In the genomic region with DNA sequence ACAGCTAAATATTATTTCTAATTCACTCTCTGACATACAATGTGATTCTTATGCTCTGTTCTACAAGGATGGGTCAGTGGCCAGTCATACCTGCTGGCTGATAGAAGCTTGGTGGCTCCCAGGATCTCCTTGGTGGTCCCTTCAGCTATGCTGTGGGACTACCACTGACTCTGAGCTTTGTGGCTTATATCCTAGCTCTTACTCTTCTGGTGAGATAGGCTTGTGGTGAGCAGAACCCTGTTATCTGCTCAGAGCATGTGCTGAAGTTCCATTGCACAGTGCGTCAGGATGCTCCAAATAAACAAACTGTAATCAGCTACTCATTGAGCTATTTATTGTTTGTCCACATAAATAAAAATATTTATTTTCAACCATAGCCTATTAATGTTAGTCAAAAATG, we compare ENCODE assay signal across 1 cellular context.
TF ChIP-seq lines count a peak whose summit lies in the region.

No MANE protein-coding gene starts in this region.

TF ChIP-seq in K562, 482 proteins besides CTCF, POLR2A, EP300 and RAD21 (continued from another document and continues in another):
- TF ChIP-seq, protein P1, sequence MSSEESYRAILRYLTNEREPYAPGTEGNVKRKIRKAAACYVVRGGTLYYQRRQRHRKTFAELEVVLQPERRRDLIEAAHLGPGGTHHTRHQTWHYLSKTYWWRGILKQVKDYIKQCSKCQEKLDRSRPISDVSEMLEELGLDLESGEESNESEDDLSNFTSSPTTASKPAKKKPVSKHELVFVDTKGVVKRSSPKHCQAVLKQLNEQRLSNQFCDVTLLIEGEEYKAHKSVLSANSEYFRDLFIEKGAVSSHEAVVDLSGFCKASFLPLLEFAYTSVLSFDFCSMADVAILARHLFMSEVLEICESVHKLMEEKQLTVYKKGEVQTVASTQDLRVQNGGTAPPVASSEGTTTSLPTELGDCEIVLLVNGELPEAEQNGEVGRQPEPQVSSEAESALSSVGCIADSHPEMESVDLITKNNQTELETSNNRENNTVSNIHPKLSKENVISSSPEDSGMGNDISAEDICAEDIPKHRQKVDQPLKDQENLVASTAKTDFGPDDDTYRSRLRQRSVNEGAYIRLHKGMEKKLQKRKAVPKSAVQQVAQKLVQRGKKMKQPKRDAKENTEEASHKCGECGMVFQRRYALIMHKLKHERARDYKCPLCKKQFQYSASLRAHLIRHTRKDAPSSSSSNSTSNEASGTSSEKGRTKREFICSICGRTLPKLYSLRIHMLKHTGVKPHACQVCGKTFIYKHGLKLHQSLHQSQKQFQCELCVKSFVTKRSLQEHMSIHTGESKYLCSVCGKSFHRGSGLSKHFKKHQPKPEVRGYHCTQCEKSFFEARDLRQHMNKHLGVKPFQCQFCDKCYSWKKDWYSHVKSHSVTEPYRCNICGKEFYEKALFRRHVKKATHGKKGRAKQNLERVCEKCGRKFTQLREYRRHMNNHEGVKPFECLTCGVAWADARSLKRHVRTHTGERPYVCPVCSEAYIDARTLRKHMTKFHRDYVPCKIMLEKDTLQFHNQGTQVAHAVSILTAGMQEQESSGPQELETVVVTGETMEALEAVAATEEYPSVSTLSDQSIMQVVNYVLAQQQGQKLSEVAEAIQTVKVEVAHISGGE (CRISPR knock-in tag; IDR thresholded peaks at IDR 0.05): 0 out of 6 replicates have a peak, but pooled peaks of 1 of the 3 experiments have one; percentile 29
- peak; percentile 80 for TF ChIP-seq MTA2 (IDR thresholded peaks at IDR 0.05; ENCODE audit: low read depth)
- TF ChIP-seq ZNF766 (CRISPR knock-in tag; conservative IDR thresholded peaks at IDR 0.05): no peak
- TF ChIP-seq MYNN (IDR thresholded peaks at IDR 0.05): 0 out of 2 replicates have a peak, but pooled peaks have one; percentile 16
- TF ChIP-seq MYNN (CRISPR knock-in tag; IDR thresholded peaks at IDR 0.05): no peak
- no peak for TF ChIP-seq ZNF23 (CRISPR knock-in tag; IDR thresholded peaks at IDR 0.05)
- TF ChIP-seq EWSR1 (IDR thresholded peaks at IDR 0.05; ENCODE audit: borderline replicate concordance, low read depth, partially characterized antibody): no peak
- TF ChIP-seq ASH1L (IDR thresholded peaks at IDR 0.05; ENCODE audit: borderline replicate concordance, low read depth, partially characterized antibody): no peak
- no peak for TF ChIP-seq TEAD2 (tag; IDR thresholded peaks at IDR 0.05)
- no peak for TF ChIP-seq HCFC1 (IDR thresholded peaks at IDR 0.05; ENCODE audit: low read depth, low read length)
- no peak for TF ChIP-seq BRD4 (IDR thresholded peaks at IDR 0.05)
- TF ChIP-seq LEF1 (IDR thresholded peaks at IDR 0.05): peak; percentile 36; the same call in 1 of the 2 replicates
- 0 out of 2 replicates have a peak, but pooled peaks have one; percentile 60 for TF ChIP-seq SMAD3 (CRISPR knock-in tag; conservative IDR thresholded peaks at IDR 0.05)
- no peak for TF ChIP-seq IRF2 (CRISPR knock-in tag; IDR thresholded peaks at IDR 0.05)
- TF ChIP-seq, protein P2, sequence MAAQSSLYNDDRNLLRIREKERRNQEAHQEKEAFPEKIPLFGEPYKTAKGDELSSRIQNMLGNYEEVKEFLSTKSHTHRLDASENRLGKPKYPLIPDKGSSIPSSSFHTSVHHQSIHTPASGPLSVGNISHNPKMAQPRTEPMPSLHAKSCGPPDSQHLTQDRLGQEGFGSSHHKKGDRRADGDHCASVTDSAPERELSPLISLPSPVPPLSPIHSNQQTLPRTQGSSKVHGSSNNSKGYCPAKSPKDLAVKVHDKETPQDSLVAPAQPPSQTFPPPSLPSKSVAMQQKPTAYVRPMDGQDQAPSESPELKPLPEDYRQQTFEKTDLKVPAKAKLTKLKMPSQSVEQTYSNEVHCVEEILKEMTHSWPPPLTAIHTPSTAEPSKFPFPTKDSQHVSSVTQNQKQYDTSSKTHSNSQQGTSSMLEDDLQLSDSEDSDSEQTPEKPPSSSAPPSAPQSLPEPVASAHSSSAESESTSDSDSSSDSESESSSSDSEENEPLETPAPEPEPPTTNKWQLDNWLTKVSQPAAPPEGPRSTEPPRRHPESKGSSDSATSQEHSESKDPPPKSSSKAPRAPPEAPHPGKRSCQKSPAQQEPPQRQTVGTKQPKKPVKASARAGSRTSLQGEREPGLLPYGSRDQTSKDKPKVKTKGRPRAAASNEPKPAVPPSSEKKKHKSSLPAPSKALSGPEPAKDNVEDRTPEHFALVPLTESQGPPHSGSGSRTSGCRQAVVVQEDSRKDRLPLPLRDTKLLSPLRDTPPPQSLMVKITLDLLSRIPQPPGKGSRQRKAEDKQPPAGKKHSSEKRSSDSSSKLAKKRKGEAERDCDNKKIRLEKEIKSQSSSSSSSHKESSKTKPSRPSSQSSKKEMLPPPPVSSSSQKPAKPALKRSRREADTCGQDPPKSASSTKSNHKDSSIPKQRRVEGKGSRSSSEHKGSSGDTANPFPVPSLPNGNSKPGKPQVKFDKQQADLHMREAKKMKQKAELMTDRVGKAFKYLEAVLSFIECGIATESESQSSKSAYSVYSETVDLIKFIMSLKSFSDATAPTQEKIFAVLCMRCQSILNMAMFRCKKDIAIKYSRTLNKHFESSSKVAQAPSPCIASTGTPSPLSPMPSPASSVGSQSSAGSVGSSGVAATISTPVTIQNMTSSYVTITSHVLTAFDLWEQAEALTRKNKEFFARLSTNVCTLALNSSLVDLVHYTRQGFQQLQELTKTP (IDR thresholded peaks at IDR 0.05; ENCODE audit: low read depth in 1 of 2, partially characterized antibody in 2 of 2): peak in 1 of 2 experiments; percentile 44
- TF ChIP-seq, protein P3, sequence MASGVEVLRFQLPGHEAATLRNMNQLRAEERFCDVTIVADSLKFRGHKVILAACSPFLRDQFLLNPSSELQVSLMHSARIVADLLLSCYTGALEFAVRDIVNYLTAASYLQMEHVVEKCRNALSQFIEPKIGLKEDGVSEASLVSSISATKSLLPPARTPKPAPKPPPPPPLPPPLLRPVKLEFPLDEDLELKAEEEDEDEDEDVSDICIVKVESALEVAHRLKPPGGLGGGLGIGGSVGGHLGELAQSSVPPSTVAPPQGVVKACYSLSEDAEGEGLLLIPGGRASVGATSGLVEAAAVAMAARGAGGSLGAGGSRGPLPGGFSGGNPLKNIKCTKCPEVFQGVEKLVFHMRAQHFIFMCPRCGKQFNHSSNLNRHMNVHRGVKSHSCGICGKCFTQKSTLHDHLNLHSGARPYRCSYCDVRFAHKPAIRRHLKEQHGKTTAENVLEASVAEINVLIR (CRISPR knock-in tag; IDR thresholded peaks at IDR 0.05): peak; percentile 57; the same call in 1 of the 2 replicates
- TF ChIP-seq PTRF (tag; IDR thresholded peaks at IDR 0.05): no peak
- TF ChIP-seq ZFP30 (CRISPR knock-in tag; IDR thresholded peaks at IDR 0.05; ENCODE audit: borderline replicate concordance): no peak
- no peak for TF ChIP-seq ESRRB (CRISPR knock-in tag; IDR thresholded peaks at IDR 0.05; ENCODE audit: borderline replicate concordance)
- no peak for TF ChIP-seq ADNP (tag; IDR thresholded peaks at IDR 0.05)
- TF ChIP-seq SMARCE1 (IDR thresholded peaks at IDR 0.05): peak; percentile 88
- TF ChIP-seq KDM1A (IDR thresholded peaks at IDR 0.05): peak; percentile 26 to 55; a peak in 2 of 4 replicates
- TF ChIP-seq RNF2 (IDR thresholded peaks at IDR 0.05): peak; percentile 41; the same call in 1 of the 2 replicates
- TF ChIP-seq, protein P4, sequence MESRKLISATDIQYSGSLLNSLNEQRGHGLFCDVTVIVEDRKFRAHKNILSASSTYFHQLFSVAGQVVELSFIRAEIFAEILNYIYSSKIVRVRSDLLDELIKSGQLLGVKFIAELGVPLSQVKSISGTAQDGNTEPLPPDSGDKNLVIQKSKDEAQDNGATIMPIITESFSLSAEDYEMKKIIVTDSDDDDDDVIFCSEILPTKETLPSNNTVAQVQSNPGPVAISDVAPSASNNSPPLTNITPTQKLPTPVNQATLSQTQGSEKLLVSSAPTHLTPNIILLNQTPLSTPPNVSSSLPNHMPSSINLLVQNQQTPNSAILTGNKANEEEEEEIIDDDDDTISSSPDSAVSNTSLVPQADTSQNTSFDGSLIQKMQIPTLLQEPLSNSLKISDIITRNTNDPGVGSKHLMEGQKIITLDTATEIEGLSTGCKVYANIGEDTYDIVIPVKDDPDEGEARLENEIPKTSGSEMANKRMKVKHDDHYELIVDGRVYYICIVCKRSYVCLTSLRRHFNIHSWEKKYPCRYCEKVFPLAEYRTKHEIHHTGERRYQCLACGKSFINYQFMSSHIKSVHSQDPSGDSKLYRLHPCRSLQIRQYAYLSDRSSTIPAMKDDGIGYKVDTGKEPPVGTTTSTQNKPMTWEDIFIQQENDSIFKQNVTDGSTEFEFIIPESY (CRISPR knock-in tag; IDR thresholded peaks at IDR 0.05): no peak
- no peak for TF ChIP-seq PTTG1 (tag; IDR thresholded peaks at IDR 0.05; ENCODE audit: low read depth)
- TF ChIP-seq BMI1 (IDR thresholded peaks at IDR 0.05; ENCODE audit: low read length): no peak
- peak; percentile 43 for TF ChIP-seq MEIS2 (IDR thresholded peaks at IDR 0.05; ENCODE audit: partially characterized antibody)
- peak; percentile 78 for TF ChIP-seq SOX6 (IDR thresholded peaks at IDR 0.05)
- TF ChIP-seq MAFK (IDR thresholded peaks at IDR 0.05; ENCODE audit: low read length): no peak
- peak; percentile 50; the same call in 1 of the 2 replicates for TF ChIP-seq JUND (IDR thresholded peaks at IDR 0.05; ENCODE audit: borderline replicate concordance, low read depth, low read length)
- TF ChIP-seq JUND (tag; IDR thresholded peaks at IDR 0.05; ENCODE audit: borderline replicate concordance, low read depth, low read length): peak; percentile 35; the same call in 1 of the 3 replicates
- TF ChIP-seq, protein P5, sequence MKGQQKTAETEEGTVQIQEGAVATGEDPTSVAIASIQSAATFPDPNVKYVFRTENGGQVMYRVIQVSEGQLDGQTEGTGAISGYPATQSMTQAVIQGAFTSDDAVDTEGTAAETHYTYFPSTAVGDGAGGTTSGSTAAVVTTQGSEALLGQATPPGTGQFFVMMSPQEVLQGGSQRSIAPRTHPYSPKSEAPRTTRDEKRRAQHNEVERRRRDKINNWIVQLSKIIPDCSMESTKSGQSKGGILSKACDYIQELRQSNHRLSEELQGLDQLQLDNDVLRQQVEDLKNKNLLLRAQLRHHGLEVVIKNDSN (CRISPR knock-in tag; IDR thresholded peaks at IDR 0.05): no peak
- TF ChIP-seq, protein P6, sequence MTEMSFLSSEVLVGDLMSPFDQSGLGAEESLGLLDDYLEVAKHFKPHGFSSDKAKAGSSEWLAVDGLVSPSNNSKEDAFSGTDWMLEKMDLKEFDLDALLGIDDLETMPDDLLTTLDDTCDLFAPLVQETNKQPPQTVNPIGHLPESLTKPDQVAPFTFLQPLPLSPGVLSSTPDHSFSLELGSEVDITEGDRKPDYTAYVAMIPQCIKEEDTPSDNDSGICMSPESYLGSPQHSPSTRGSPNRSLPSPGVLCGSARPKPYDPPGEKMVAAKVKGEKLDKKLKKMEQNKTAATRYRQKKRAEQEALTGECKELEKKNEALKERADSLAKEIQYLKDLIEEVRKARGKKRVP (CRISPR knock-in tag; IDR thresholded peaks at IDR 0.05): 0 out of 2 replicates have a peak, but pooled peaks have one; percentile 62
- TF ChIP-seq NR4A1 (CRISPR knock-in tag; IDR thresholded peaks at IDR 0.05): no peak
- TF ChIP-seq NR4A1 (tag; IDR thresholded peaks at IDR 0.05): no peak
- TF ChIP-seq, protein P7, sequence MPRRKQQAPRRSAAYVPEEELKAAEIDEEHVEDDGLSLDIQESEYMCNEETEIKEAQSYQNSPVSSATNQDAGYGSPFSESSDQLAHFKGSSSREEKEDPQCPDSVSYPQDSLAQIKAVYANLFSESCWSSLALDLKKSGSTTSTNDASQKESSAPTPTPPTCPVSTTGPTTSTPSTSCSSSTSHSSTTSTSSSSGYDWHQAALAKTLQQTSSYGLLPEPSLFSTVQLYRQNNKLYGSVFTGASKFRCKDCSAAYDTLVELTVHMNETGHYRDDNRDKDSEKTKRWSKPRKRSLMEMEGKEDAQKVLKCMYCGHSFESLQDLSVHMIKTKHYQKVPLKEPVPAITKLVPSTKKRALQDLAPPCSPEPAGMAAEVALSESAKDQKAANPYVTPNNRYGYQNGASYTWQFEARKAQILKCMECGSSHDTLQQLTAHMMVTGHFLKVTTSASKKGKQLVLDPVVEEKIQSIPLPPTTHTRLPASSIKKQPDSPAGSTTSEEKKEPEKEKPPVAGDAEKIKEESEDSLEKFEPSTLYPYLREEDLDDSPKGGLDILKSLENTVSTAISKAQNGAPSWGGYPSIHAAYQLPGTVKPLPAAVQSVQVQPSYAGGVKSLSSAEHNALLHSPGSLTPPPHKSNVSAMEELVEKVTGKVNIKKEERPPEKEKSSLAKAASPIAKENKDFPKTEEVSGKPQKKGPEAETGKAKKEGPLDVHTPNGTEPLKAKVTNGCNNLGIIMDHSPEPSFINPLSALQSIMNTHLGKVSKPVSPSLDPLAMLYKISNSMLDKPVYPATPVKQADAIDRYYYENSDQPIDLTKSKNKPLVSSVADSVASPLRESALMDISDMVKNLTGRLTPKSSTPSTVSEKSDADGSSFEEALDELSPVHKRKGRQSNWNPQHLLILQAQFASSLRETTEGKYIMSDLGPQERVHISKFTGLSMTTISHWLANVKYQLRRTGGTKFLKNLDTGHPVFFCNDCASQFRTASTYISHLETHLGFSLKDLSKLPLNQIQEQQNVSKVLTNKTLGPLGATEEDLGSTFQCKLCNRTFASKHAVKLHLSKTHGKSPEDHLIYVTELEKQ (CRISPR knock-in tag; IDR thresholded peaks at IDR 0.05): no peak
- TF ChIP-seq BHLHE40 (IDR thresholded peaks at IDR 0.05; ENCODE audit: low read length): peak; percentile 73
- TF ChIP-seq RUNX1 (IDR thresholded peaks at IDR 0.05; ENCODE audit: low read depth): no peak
- no peak for TF ChIP-seq NR2C1 (IDR thresholded peaks at IDR 0.05)
- no peak for TF ChIP-seq NR2C1 (tag; IDR thresholded peaks at IDR 0.05)
- TF ChIP-seq, protein P8, sequence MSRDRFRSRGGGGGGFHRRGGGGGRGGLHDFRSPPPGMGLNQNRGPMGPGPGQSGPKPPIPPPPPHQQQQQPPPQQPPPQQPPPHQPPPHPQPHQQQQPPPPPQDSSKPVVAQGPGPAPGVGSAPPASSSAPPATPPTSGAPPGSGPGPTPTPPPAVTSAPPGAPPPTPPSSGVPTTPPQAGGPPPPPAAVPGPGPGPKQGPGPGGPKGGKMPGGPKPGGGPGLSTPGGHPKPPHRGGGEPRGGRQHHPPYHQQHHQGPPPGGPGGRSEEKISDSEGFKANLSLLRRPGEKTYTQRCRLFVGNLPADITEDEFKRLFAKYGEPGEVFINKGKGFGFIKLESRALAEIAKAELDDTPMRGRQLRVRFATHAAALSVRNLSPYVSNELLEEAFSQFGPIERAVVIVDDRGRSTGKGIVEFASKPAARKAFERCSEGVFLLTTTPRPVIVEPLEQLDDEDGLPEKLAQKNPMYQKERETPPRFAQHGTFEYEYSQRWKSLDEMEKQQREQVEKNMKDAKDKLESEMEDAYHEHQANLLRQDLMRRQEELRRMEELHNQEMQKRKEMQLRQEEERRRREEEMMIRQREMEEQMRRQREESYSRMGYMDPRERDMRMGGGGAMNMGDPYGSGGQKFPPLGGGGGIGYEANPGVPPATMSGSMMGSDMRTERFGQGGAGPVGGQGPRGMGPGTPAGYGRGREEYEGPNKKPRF (IDR thresholded peaks at IDR 0.05; ENCODE audit: low read depth, low read length): no peak
- TF ChIP-seq NRF1 (conservative IDR thresholded peaks at IDR 0.05 in 1 of 2, IDR thresholded peaks at IDR 0.05 in 1 of 2): peak; percentile 17 to 39; a peak in 1 of 4 replicates
- peak; percentile 94 for TF ChIP-seq TCF3 (CRISPR knock-in tag; IDR thresholded peaks at IDR 0.05)
- peak; percentile 86 for TF ChIP-seq POLR2AphosphoS5 (IDR thresholded peaks at IDR 0.05; ENCODE audit: control insufficient read depth, insufficient read depth, low read depth, low read length)
- peak in 1 of 2 experiments; percentile 58; a peak in 1 of 3 replicates for TF ChIP-seq CBX3 (IDR thresholded peaks at IDR 0.05; ENCODE audit: borderline replicate concordance in 1 of 2, low read length in 2 of 2)
- peak; percentile 44 for TF ChIP-seq CXXC5 (CRISPR knock-in tag; IDR thresholded peaks at IDR 0.05)
- TF ChIP-seq XRCC4 (IDR thresholded peaks at IDR 0.05; ENCODE audit: extremely low read depth, insufficient read depth, insufficient read length): no peak
- TF ChIP-seq NFXL1 (CRISPR knock-in tag; IDR thresholded peaks at IDR 0.05): no peak
- TF ChIP-seq RFX7 (CRISPR knock-in tag; IDR thresholded peaks at IDR 0.05): no peak
- peak; percentile 88 for TF ChIP-seq SMARCA4 (IDR thresholded peaks at IDR 0.05)
